9 cellular contexts compared by ENCODE assay signal in the genomic region with DNA sequence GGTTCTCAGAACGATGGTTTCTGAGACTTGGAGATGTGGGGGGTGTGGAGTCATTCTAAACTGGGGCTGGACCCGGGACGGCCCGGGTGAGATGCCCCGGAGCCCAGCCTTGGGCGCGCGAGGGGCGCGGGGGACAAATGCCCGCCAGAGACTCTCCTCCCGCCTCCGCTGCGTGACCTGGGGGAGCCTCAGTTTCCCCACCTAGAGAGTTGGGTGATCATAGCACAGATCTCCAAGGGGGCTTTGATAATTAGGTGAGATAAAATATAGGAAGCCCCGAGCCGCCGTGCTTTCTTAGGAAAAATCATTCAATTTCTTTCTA. TPM values are rescaled to one million over a fixed set of nuclear protein-coding genes. Genes with fewer than 3 reads are reported as not detected.
DNase-seq lines count a peak whose midpoint lies in the region; ATAC-seq and TF ChIP-seq lines count a peak whose summit lies in the region.
"Had no signal": no experiment of that assay in that cellular context is flagged by ENCODE, and none has a peak within 500 bp of the region (broad histone marks: within the 10 kb centered on the region; RNA-seq: fewer than 3 reads in every experiment).

No MANE protein-coding gene starts in this region.

- H3K27ac Mint-ChIP-seq in activated naive CD4-positive, alpha-beta T cell treated with anti-CD3 and anti-CD28 coated beads, Interleukin-2, amount 50 U/mL, for 24 hours: no peak overlapping the region

- no peaks in the 10 kb centered on the region for H3K36me3 Mint-ChIP-seq in activated naive CD4-positive, alpha-beta T cell treated with anti-CD3 and anti-CD28 coated beads, Interleukin-2, amount 50 U/mL, for 24 hours

- CTCF ChIA-PET in HEK293T (lab: Yijun Ruan, JAX): no interaction called here

- 2% methylated on average over 17 of the region's 17 CpGs for WGBS in urinary bladder

- no peaks in the 10 kb centered on the region for H3K36me3 ChIP-seq in urinary bladder (ENCODE audit: insufficient read depth)

- POLR2A ChIA-PET in HEK293T (lab: Yijun Ruan, JAX): no interaction called here

- H3K27me3 ChIP-seq in mononuclear cell (ENCODE audit: insufficient read depth, low read length): peaks cover 51% of the 10 kb centered on the region

- peaks cover 33% of the 10 kb centered on the region for H3K4me1 Mint-ChIP-seq in activated naive CD4-positive, alpha-beta T cell treated with anti-CD3 and anti-CD28 coated beads, Interleukin-2, amount 50 U/mL, for 24 hours

- no peak for DNase-seq in activated naive CD4-positive, alpha-beta T cell (lab: John Stamatoyannopoulos, UW)
- DNase-seq in choroid plexus epithelial cell (ENCODE audit: low read depth): no peak
- no peak for DNase-seq in HEK293T (ENCODE audit: extremely low spot score)
- no peak for DNase-seq in NCI-H526 (lab: John Stamatoyannopoulos, UW)

- H3K27me3 Mint-ChIP-seq in activated naive CD4-positive, alpha-beta T cell treated with anti-CD3 and anti-CD28 coated beads, Interleukin-2, amount 50 U/mL, for 24 hours: peaks cover 16% of the 10 kb centered on the region

- H3K4me3 ChIP-seq in choroid plexus epithelial cell (ENCODE audit: low read depth, low read length) (peak overlapping the region; percentile 76), mononuclear cell (ENCODE audit: low read length) (peak overlapping the region; percentile 43), urinary bladder (ENCODE audit: low read depth, low read length) (peak overlapping the region; percentile 86)

- H3K9me3 Mint-ChIP-seq in activated naive CD4-positive, alpha-beta T cell treated with anti-CD3 and anti-CD28 coated beads, Interleukin-2, amount 50 U/mL, for 24 hours: no peaks in the 10 kb centered on the region

- peak overlapping the region; percentile 94 for H3K4me3 Mint-ChIP-seq in activated naive CD4-positive, alpha-beta T cell treated with anti-CD3 and anti-CD28 coated beads, Interleukin-2, amount 50 U/mL, for 24 hours

- H3K4me1 ChIP-seq in mononuclear cell (ENCODE audit: insufficient read depth, low read length): peaks cover 30% of the 10 kb centered on the region
- H3K4me1 ChIP-seq in urinary bladder (ENCODE audit: insufficient read depth): no peaks in the 10 kb centered on the region

- no peak for ATAC-seq in GM19452 (IDR thresholded peaks at IDR 0.05; ENCODE audit: unreplicated experiment)

- no peak for TF ChIP-seq CTCF in choroid plexus epithelial cell (conservative IDR thresholded peaks at IDR 0.05; ENCODE audit: low read depth, low read length)

- H3K27ac ChIP-seq in urinary bladder (ENCODE audit: low read depth): no peak overlapping the region

- no peaks in the 10 kb centered on the region for H3K9me3 ChIP-seq in mononuclear cell (ENCODE audit: low read depth, low read length)

TF ChIP-seq in HEK293T, 16 proteins besides CTCF, POLR2A, EP300 and RAD21:
- TF ChIP-seq SP1 (IDR thresholded peaks at IDR 0.05) (no peak), LEF1 (IDR thresholded peaks at IDR 0.05; ENCODE audit: borderline replicate concordance) (no peak), L3MBTL2 (conservative IDR thresholded peaks at IDR 0.05) (no peak), NFRKB (IDR thresholded peaks at IDR 0.05) (no peak)
- TF ChIP-seq, protein P1, sequence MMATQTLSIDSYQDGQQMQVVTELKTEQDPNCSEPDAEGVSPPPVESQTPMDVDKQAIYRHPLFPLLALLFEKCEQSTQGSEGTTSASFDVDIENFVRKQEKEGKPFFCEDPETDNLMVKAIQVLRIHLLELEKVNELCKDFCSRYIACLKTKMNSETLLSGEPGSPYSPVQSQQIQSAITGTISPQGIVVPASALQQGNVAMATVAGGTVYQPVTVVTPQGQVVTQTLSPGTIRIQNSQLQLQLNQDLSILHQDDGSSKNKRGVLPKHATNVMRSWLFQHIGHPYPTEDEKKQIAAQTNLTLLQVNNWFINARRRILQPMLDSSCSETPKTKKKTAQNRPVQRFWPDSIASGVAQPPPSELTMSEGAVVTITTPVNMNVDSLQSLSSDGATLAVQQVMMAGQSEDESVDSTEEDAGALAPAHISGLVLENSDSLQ (IDR thresholded peaks at IDR 0.05): no peak

RNA-seq across cellular contexts. Expression of gene FZD8, which starts 0.7 kb away (rescaled TPM):
- total RNA-seq in mononuclear cell: 0.94 TPM
- 8.2 TPM for total RNA-seq in urinary bladder
- 3.1 TPM for polyA plus RNA-seq in urinary bladder

RNA-seq across cellular contexts. Expression of gene GJD4, which starts 37.6 kb away (rescaled TPM):
- total RNA-seq in mononuclear cell: not detected
- not detected for total RNA-seq in urinary bladder
- not detected for polyA plus RNA-seq in urinary bladder
- total RNA-seq: Daoy had no signal
